In genomic region chr2:237075749-237076599, GRCh38 we compare ENCODE assay signal across 19 cellular contexts. TPM values are rescaled to one million over a fixed set of nuclear protein-coding genes. Genes with fewer than 3 reads are reported as not detected.
DNase-seq lines count a peak whose midpoint lies in the region; ATAC-seq and TF ChIP-seq lines count a peak whose summit lies in the region.
"Had no signal": no experiment of that assay in that cellular context is flagged by ENCODE, and none has a peak within 500 bp of the region (broad histone marks: within the 10 kb centered on the region; RNA-seq: fewer than 3 reads in every experiment).

No MANE protein-coding gene starts in this region.

- no peak overlapping the region for H3K4me3 Mint-ChIP-seq in stimulated activated naive CD8-positive, alpha-beta T cell treated with anti-CD3 and anti-CD28 coated beads, Interleukin-15, amount 100 ng/mL, for 72 hours
- H3K4me3 Mint-ChIP-seq in activated T-cell treated with anti-CD3 and anti-CD28 coated beads, Interleukin-2, amount 50 U/mL, for 72 hours: no peak overlapping the region
- H3K4me3 Mint-ChIP-seq in activated T-helper 1 cell treated with anti-CD3 and anti-CD28 coated beads, Interleukin-12 subunit alpha, Interleukin-12 subunit beta, Interleukin-2, Interleukin-4 antibody, amounts not matched to agents 30 ng/mL and 10 ng/mL and 1 ng/mL, durations not matched to agents 14 hours and 24 hours and 36 hours: no peak overlapping the region
- H3K4me3 Mint-ChIP-seq in natural killer cell treated with Interleukin-12 subunit alpha and Interleukin-12 subunit beta and Interleukin-15 and Interleukin-18, amount 100 ng/mL, for 72 hours: no peak overlapping the region
- H3K4me3 Mint-ChIP-seq: CD4-positive, CD25-positive, alpha-beta regulatory T cell had no signal

- H3K27ac ChIP-seq in SJCRH30 (peak overlapping the region; percentile 13; the same call in 1 of the 2 replicates), right lobe of liver (no peak overlapping the region)
- H3K27ac ChIP-seq: sigmoid colon, thyroid gland had no signal

- H3K9me3 ChIP-seq in SJCRH30 (replicated peaks) (no peaks in the 10 kb centered on the region; the same call in 1 of the 2 replicates), right lobe of liver (no peaks in the 10 kb centered on the region)
- H3K9me3 ChIP-seq: sigmoid colon, thyroid gland had no signal

- no peaks in the 10 kb centered on the region for H3K36me3 Mint-ChIP-seq in activated T-cell treated with anti-CD3 and anti-CD28 coated beads, Interleukin-2, amount 50 U/mL, for 72 hours (ENCODE audit: insufficient read depth in 2 of 2)
- H3K36me3 Mint-ChIP-seq in activated T-helper 1 cell treated with anti-CD3 and anti-CD28 coated beads, Interleukin-12 subunit alpha, Interleukin-12 subunit beta, Interleukin-2, Interleukin-4 antibody, amounts not matched to agents 30 ng/mL and 10 ng/mL and 1 ng/mL, durations not matched to agents 14 hours and 24 hours and 36 hours (ENCODE audit: low read depth): no peaks in the 10 kb centered on the region
- H3K36me3 Mint-ChIP-seq in natural killer cell treated with Interleukin-12 subunit alpha and Interleukin-12 subunit beta and Interleukin-15 and Interleukin-18, amount 100 ng/mL, for 72 hours: no peaks in the 10 kb centered on the region
- H3K36me3 Mint-ChIP-seq: CD4-positive, CD25-positive, alpha-beta regulatory T cell had no signal

- H3K4me1 ChIP-seq in SJCRH30 (peaks cover 14% of the 10 kb centered on the region), right lobe of liver (peaks cover 0 to 7% (median 0%) of the 10 kb centered on the region in 4 donors)
- H3K4me1 ChIP-seq: sigmoid colon, thyroid gland had no signal

- H3K36me3 ChIP-seq in SJCRH30: no peaks in the 10 kb centered on the region
- H3K36me3 ChIP-seq in right lobe of liver: no peaks in the 10 kb centered on the region
- H3K36me3 ChIP-seq: sigmoid colon, thyroid gland had no signal

- DNase-seq in stimulated activated naive CD8-positive, alpha-beta T cell treated with anti-CD3 and anti-CD28 coated beads, Interleukin-15, amount 100 ng/mL, for 72 hours: no peak
- DNase-seq in stimulated activated naive CD8-positive, alpha-beta T cell treated with anti-CD3 and anti-CD28 coated beads, Interleukin-15, Interleukin-2, amounts not matched to agents 100 U/mL and 50 U/mL, for 24 hours: no peak
- DNase-seq in SJCRH30 (peak; percentile 68 to 70), right lobe of liver (peak in 1 of 3 donors; percentile 40), cerebellar nuclear complex (lab: John Stamatoyannopoulos, UW) (no peak)
- DNase-seq in activated T-cell treated with anti-CD3 and anti-CD28 coated beads, Interleukin-2, amount 50 U/mL, for 72 hours: no peak
- DNase-seq in activated T-helper 1 cell treated with anti-CD3 and anti-CD28 coated beads, Interleukin-12 subunit alpha, Interleukin-12 subunit beta, Interleukin-2, Interleukin-4 antibody, amounts not matched to agents 30 ng/mL and 10 ng/mL and 1 ng/mL, durations not matched to agents 14 hours and 24 hours and 36 hours (ENCODE audit: low spot score): no peak
- DNase-seq in natural killer cell treated with Interleukin-12 subunit alpha and Interleukin-12 subunit beta and Interleukin-15 and Interleukin-18, amount 100 ng/mL, for 72 hours (ENCODE audit: low spot score): no peak
- DNase-seq: activated CD4-positive, alpha-beta T cell treated with anti-CD3 and anti-CD28 coated beads for 48 hours; activated T-cell treated with anti-CD3 and anti-CD28 coated beads, Interleukin-2, amount 50 U/mL, for 48 hours; CD4-positive, CD25-positive, alpha-beta regulatory T cell; central memory CD4-positive, alpha-beta T cell; foreskin melanocyte; NCI-H187 treated with DMSO at 0.1 percent for 48 hours; NCI-H82; sigmoid colon; stimulated activated CD4-positive, alpha-beta T cell treated with anti-CD3 and anti-CD28 coated beads, Interleukin-2, amount 100 ng/mL, for 48 hours; T1000; thyroid gland had no signal

- H3K4me3 ChIP-seq in SJCRH30 (0 out of 2 replicates have a peak overlapping the region, but pooled peaks have one; percentile 6), right lobe of liver (no peak overlapping the region)
- H3K4me3 ChIP-seq: sigmoid colon, thyroid gland had no signal

- H3K27ac Mint-ChIP-seq in stimulated activated naive CD8-positive, alpha-beta T cell treated with anti-CD3 and anti-CD28 coated beads, Interleukin-15, amount 100 ng/mL, for 72 hours: peak overlapping the region; percentile 15 to 69
- no peak overlapping the region for H3K27ac Mint-ChIP-seq in activated T-cell treated with anti-CD3 and anti-CD28 coated beads, Interleukin-2, amount 50 U/mL, for 72 hours
- H3K27ac Mint-ChIP-seq in activated T-helper 1 cell treated with anti-CD3 and anti-CD28 coated beads, Interleukin-12 subunit alpha, Interleukin-12 subunit beta, Interleukin-2, Interleukin-4 antibody, amounts not matched to agents 30 ng/mL and 10 ng/mL and 1 ng/mL, durations not matched to agents 14 hours and 24 hours and 36 hours: no peak overlapping the region
- peak overlapping the region in 1 of 2 donors; percentile 44 for H3K27ac Mint-ChIP-seq in natural killer cell treated with Interleukin-12 subunit alpha and Interleukin-12 subunit beta and Interleukin-15 and Interleukin-18, amount 100 ng/mL, for 72 hours

- ATAC-seq in stimulated activated naive CD8-positive, alpha-beta T cell treated with anti-CD3 and anti-CD28 coated beads, Interleukin-15, amount 100 ng/mL, for 72 hours: no peak
- ATAC-seq in stimulated activated naive CD8-positive, alpha-beta T cell treated with anti-CD3 and anti-CD28 coated beads, Interleukin-15, Interleukin-2, amounts not matched to agents 100 U/mL and 50 U/mL, for 24 hours: no peak
- ATAC-seq in right lobe of liver: peak; percentile 59 to 87 (median 68)
- no peak for ATAC-seq in activated T-cell treated with anti-CD3 and anti-CD28 coated beads, Interleukin-2, amount 50 U/mL, for 72 hours (replicated peaks in 1 of 2)
- ATAC-seq in natural killer cell treated with Interleukin-12 subunit alpha and Interleukin-12 subunit beta and Interleukin-15 and Interleukin-18, amount 100 ng/mL, for 72 hours: no peak

- TF ChIP-seq POLR2A in right lobe of liver (IDR thresholded peaks at IDR 0.05): no peak

- no peaks in the 10 kb centered on the region for H3K9me3 Mint-ChIP-seq in stimulated activated naive CD8-positive, alpha-beta T cell treated with anti-CD3 and anti-CD28 coated beads, Interleukin-15, amount 100 ng/mL, for 72 hours
- H3K9me3 Mint-ChIP-seq in activated T-cell treated with anti-CD3 and anti-CD28 coated beads, Interleukin-2, amount 50 U/mL, for 72 hours: no peaks in the 10 kb centered on the region
- no peaks in the 10 kb centered on the region for H3K9me3 Mint-ChIP-seq in activated T-helper 1 cell treated with anti-CD3 and anti-CD28 coated beads, Interleukin-12 subunit alpha, Interleukin-12 subunit beta, Interleukin-2, Interleukin-4 antibody, amounts not matched to agents 30 ng/mL and 10 ng/mL and 1 ng/mL, durations not matched to agents 14 hours and 24 hours and 36 hours
- H3K9me3 Mint-ChIP-seq in natural killer cell treated with Interleukin-12 subunit alpha and Interleukin-12 subunit beta and Interleukin-15 and Interleukin-18, amount 100 ng/mL, for 72 hours: no peaks in the 10 kb centered on the region
- H3K9me3 Mint-ChIP-seq: CD4-positive, CD25-positive, alpha-beta regulatory T cell had no signal

- no peak for TF ChIP-seq CTCF in right lobe of liver (IDR thresholded peaks at IDR 0.05)

- H3K27me3 ChIP-seq in SJCRH30: no peaks in the 10 kb centered on the region
- H3K27me3 ChIP-seq in right lobe of liver: no peaks in the 10 kb centered on the region
- H3K27me3 ChIP-seq: sigmoid colon, thyroid gland had no signal

- intact Hi-C loops in right lobe of liver (cut with DNase I): no loop called here
- intact Hi-C loops in activated T-helper 1 cell treated with anti-CD3 and anti-CD28 coated beads, Interleukin-12 subunit alpha, Interleukin-12 subunit beta, Interleukin-2, Interleukin-4 antibody, amounts not matched to agents 30 ng/mL and 10 ng/mL and 1 ng/mL, durations not matched to agents 14 hours and 24 hours and 36 hours (cut with micrococcal nuclease): no loop called here

- 71% methylated on average over 3 of the region's 9 CpGs for WGBS in right lobe of liver (ENCODE audit: insufficient coverage, low coverage, low lambda C conversion rate, missing lambda C conversion rate)

- no peaks in the 10 kb centered on the region for H3K4me1 Mint-ChIP-seq in stimulated activated naive CD8-positive, alpha-beta T cell treated with anti-CD3 and anti-CD28 coated beads, Interleukin-15, amount 100 ng/mL, for 72 hours
- H3K4me1 Mint-ChIP-seq in activated T-cell treated with anti-CD3 and anti-CD28 coated beads, Interleukin-2, amount 50 U/mL, for 72 hours (ENCODE audit: low read depth): no peaks in the 10 kb centered on the region
- H3K4me1 Mint-ChIP-seq in activated T-helper 1 cell treated with anti-CD3 and anti-CD28 coated beads, Interleukin-12 subunit alpha, Interleukin-12 subunit beta, Interleukin-2, Interleukin-4 antibody, amounts not matched to agents 30 ng/mL and 10 ng/mL and 1 ng/mL, durations not matched to agents 14 hours and 24 hours and 36 hours (ENCODE audit: low read depth): no peaks in the 10 kb centered on the region
- no peaks in the 10 kb centered on the region for H3K4me1 Mint-ChIP-seq in natural killer cell treated with Interleukin-12 subunit alpha and Interleukin-12 subunit beta and Interleukin-15 and Interleukin-18, amount 100 ng/mL, for 72 hours (ENCODE audit: low read depth in 2 of 2)
- H3K4me1 Mint-ChIP-seq: CD4-positive, CD25-positive, alpha-beta regulatory T cell had no signal

- H3K27me3 Mint-ChIP-seq in stimulated activated naive CD8-positive, alpha-beta T cell treated with anti-CD3 and anti-CD28 coated beads, Interleukin-15, amount 100 ng/mL, for 72 hours: no peaks in the 10 kb centered on the region
- no peaks in the 10 kb centered on the region for H3K27me3 Mint-ChIP-seq in activated T-cell treated with anti-CD3 and anti-CD28 coated beads, Interleukin-2, amount 50 U/mL, for 72 hours (ENCODE audit: low read depth)
- peaks cover 6% of the 10 kb centered on the region for H3K27me3 Mint-ChIP-seq in activated T-helper 1 cell treated with anti-CD3 and anti-CD28 coated beads, Interleukin-12 subunit alpha, Interleukin-12 subunit beta, Interleukin-2, Interleukin-4 antibody, amounts not matched to agents 30 ng/mL and 10 ng/mL and 1 ng/mL, durations not matched to agents 14 hours and 24 hours and 36 hours (ENCODE audit: insufficient read depth)
- H3K27me3 Mint-ChIP-seq in natural killer cell treated with Interleukin-12 subunit alpha and Interleukin-12 subunit beta and Interleukin-15 and Interleukin-18, amount 100 ng/mL, for 72 hours: peaks cover 0 to 2% of the 10 kb centered on the region in 2 donors
- H3K27me3 Mint-ChIP-seq: CD4-positive, CD25-positive, alpha-beta regulatory T cell had no signal

RNA-seq across cellular contexts. Expression of gene COPS8, which starts 9.7 kb away (rescaled TPM):
- total RNA-seq in SJCRH30 (2014; rRNA removed; shearing (Covaris generic)): 179 and 184 TPM in 2 replicates
- 10 to 100 TPM; 14.3 to 51.5 (median 18.0) TPM for total RNA-seq in right lobe of liver
- total RNA-seq in activated T-cell treated with anti-CD3 and anti-CD28 coated beads, Interleukin-2, amount 50 U/mL, for 72 hours: 10 to 100 TPM; 37.3 to 48.4 TPM
- 59.2 and 63.3 TPM in 2 replicates for total RNA-seq in activated T-helper 1 cell treated with anti-CD3 and anti-CD28 coated beads, Interleukin-12 subunit alpha, Interleukin-12 subunit beta, Interleukin-2, Interleukin-4 antibody, amounts not matched to agents 30 ng/mL and 10 ng/mL and 1 ng/mL, durations not matched to agents 14 hours and 24 hours and 36 hours
- total RNA-seq in natural killer cell treated with Interleukin-12 subunit alpha and Interleukin-12 subunit beta and Interleukin-15 and Interleukin-18, amount 100 ng/mL, for 72 hours: 10 to 100 TPM; 44.1 to 50.6 TPM

Comparison
In these comparisons a context has a peak if more than half of its experiments do, and no peak if none do; other contexts are left out.
1. ATAC-seq: peak in right lobe of liver (4 of 4); none in stimulated activated naive CD8-positive, alpha-beta T cell treated with anti-CD3 and anti-CD28 coated beads, Interleukin-15, amount 100 ng/mL, for 72 hours (single experiment), stimulated activated naive CD8-positive, alpha-beta T cell treated with anti-CD3 and anti-CD28 coated beads, Interleukin-15, Interleukin-2, amounts not matched to agents 100 U/mL and 50 U/mL, for 24 hours (single experiment), activated T-cell treated with anti-CD3 and anti-CD28 coated beads, Interleukin-2, amount 50 U/mL, for 72 hours (0 of 2) and natural killer cell treated with Interleukin-12 subunit alpha and Interleukin-12 subunit beta and Interleukin-15 and Interleukin-18, amount 100 ng/mL, for 72 hours (0 of 2).
2. DNase-seq: peak in SJCRH30 (2 of 2); none in stimulated activated naive CD8-positive, alpha-beta T cell treated with anti-CD3 and anti-CD28 coated beads, Interleukin-15, amount 100 ng/mL, for 72 hours (0 of 2), stimulated activated naive CD8-positive, alpha-beta T cell treated with anti-CD3 and anti-CD28 coated beads, Interleukin-15, Interleukin-2, amounts not matched to agents 100 U/mL and 50 U/mL, for 24 hours (single experiment), cerebellar nuclear complex (0 of 2), activated T-cell treated with anti-CD3 and anti-CD28 coated beads, Interleukin-2, amount 50 U/mL, for 72 hours (0 of 2), activated T-helper 1 cell treated with anti-CD3 and anti-CD28 coated beads, Interleukin-12 subunit alpha, Interleukin-12 subunit beta, Interleukin-2, Interleukin-4 antibody, amounts not matched to agents 30 ng/mL and 10 ng/mL and 1 ng/mL, durations not matched to agents 14 hours and 24 hours and 36 hours (single experiment) and natural killer cell treated with Interleukin-12 subunit alpha and Interleukin-12 subunit beta and Interleukin-15 and Interleukin-18, amount 100 ng/mL, for 72 hours (single experiment).
3. H3K27ac Mint-ChIP-seq: peak in stimulated activated naive CD8-positive, alpha-beta T cell treated with anti-CD3 and anti-CD28 coated beads, Interleukin-15, amount 100 ng/mL, for 72 hours (2 of 2); none in activated T-cell treated with anti-CD3 and anti-CD28 coated beads, Interleukin-2, amount 50 U/mL, for 72 hours (single experiment) and activated T-helper 1 cell treated with anti-CD3 and anti-CD28 coated beads, Interleukin-12 subunit alpha, Interleukin-12 subunit beta, Interleukin-2, Interleukin-4 antibody, amounts not matched to agents 30 ng/mL and 10 ng/mL and 1 ng/mL, durations not matched to agents 14 hours and 24 hours and 36 hours (single experiment).